8 cellular contexts compared by ENCODE assay signal in the genomic region with DNA sequence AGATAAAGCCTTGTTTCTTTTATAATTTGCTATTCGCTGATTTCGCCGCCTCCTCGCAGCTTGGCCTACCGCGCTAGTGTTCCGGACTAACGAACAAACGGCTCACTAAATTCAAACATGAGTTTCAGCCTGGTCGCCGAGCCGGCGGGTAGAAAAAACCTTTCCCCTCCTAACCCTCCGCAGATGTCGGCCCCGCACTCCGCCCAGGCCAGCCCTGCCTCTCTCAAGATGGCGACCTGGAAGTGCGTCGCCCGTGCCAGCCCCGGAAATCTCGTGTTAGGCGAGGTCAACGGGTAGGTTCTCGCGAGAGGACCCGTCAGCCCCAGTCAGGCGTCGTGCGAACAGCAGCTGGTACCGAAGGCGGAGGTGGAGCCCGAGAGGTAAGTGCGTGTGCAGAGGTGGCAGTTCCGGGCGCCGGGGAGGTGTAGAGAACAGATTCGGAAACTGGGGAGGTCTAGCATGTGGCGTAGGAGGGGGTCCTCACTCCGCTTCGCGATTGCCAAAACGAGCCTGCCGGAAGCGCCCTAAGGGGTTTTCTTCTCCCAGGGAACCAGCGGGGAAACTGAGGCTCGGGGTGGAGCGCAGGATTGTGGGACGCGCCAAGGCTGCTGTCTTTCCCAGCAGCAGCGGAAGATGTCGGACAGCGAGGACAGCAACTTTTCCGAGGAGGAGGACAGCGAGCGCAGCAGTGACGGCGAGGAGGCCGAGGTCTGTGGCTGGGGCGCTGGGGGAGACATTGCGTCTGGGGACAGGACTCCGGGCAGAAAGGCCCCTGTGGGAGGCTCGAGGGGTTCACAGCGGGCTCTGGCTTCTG. TPM values are rescaled to one million over a fixed set of nuclear protein-coding genes. Genes with fewer than 3 reads are reported as not detected.
DNase-seq lines count a peak whose midpoint lies in the region; ATAC-seq, FAIRE-seq and TF ChIP-seq lines count a peak whose summit lies in the region.

A gene (plus strand): TSS at position 325 of the 814 bp plus-strand sequence. CDS start 309 bp downstream, at position 634.

- peak within 1 kb of the TSS; percentile 97 for H3K9ac ChIP-seq in kidney (ENCODE audit: low read length in 2 of 2)

- intact Hi-C loops in kidney (cut with DNase I), result no loop called here

- H3K4me3 ChIP-seq in kidney (ENCODE audit: low read length in 2 of 2), result peak within 1 kb of the TSS; percentile 87 to 96

- FAIRE-seq in kidney (lab: Jason Lieb, UNC), result no peak

- ATAC-seq in GM19043 (IDR thresholded peaks at IDR 0.05; ENCODE audit: low read depth, unreplicated experiment) (peak; percentile 80), HG03378 (IDR thresholded peaks at IDR 0.05; ENCODE audit: unreplicated experiment) (peak; percentile 71)

- no peak for TF ChIP-seq CTCF in AG09319 (IDR thresholded peaks at IDR 0.05; ENCODE audit: low read depth, low read length)
- TF ChIP-seq CTCF in kidney (IDR thresholded peaks at IDR 0.05; ENCODE audit: borderline replicate concordance, extremely low read depth, insufficient read depth), result no peak

- H3K4me1 ChIP-seq in kidney (ENCODE audit: control insufficient read depth in 1 of 2, insufficient read depth in 1 of 2, low read depth in 1 of 2, low read length in 2 of 2), result peaks cover 0 to 18% of the 10 kb centered on the region in 2 donors

- H3K9me3 ChIP-seq in kidney (ENCODE audit: control insufficient read depth in 1 of 2, low read length in 2 of 2), result no peaks in the 10 kb centered on the region

- H3K27ac ChIP-seq in kidney (ENCODE audit: low read depth in 2 of 2, low read length in 2 of 2), result peak within 1 kb of the TSS; percentile 90 to 95

- H3K36me3 ChIP-seq in kidney (ENCODE audit: control insufficient read depth in 1 of 2, insufficient read depth in 2 of 2, low read length in 2 of 2), result peaks cover 0 to 6% of the 10 kb centered on the region in 2 donors

- peak; percentile 97 for DNase-seq in AG09319 (ENCODE audit: extremely low read depth, low read depth)
- peak; percentile 95 for DNase-seq in NCI-H460 (ENCODE audit: extremely low read depth, low read depth)
- DNase-seq in activated CD4-positive, CD25-positive, alpha-beta regulatory T cell treated with anti-CD3 and anti-CD28 coated beads, Interleukin-2, amount 50 U/mL, for 72 hours, result peak; percentile 95
- peak; percentile 39 to 74 for DNase-seq in cerebellar nuclear complex (lab: John Stamatoyannopoulos, UW)
- DNase-seq in kidney, result peak; percentile 99
- DNase-seq in stimulated activated CD4-positive, alpha-beta T cell treated with anti-CD3 and anti-CD28 coated beads, Interleukin-15, amount 100 ng/mL, for 24 hours, result peak; percentile 99

RNA-seq across cellular contexts. Expression of the gene that starts here (rescaled TPM):
- total RNA-seq in NCI-H460 (2014; rRNA removed; shearing (Covaris generic)), result 42.3 and 48.4 TPM in 2 replicates
- 77.1 and 211 TPM in 2 replicates for polyA plus RNA-seq in NCI-H460 (2014; cell fraction: nucleus; rRNA removed)
- 123 TPM for total RNA-seq in kidney
- polyA plus RNA-seq in kidney (ENCODE audit: insufficient read depth, low read depth, low replicate concordance), result 106 TPM

Comparison
In these comparisons a context has a peak if more than half of its experiments do, and no peak if none do; other contexts are left out.
1. Peak in every context shown above with its lines: DNase-seq, ATAC-seq, H3K4me3 ChIP-seq and H3K27ac ChIP-seq.